16 cellular contexts compared by ENCODE assay signal in genomic region chr20:38138086-38138777, GRCh38. TPM values are rescaled to one million over a fixed set of nuclear protein-coding genes. Genes with fewer than 3 reads are reported as not detected.
DNase-seq lines count a peak whose midpoint lies in the region; ATAC-seq and TF ChIP-seq lines count a peak whose summit lies in the region.
"Had no signal": no experiment of that assay in that cellular context is flagged by ENCODE, and none has a peak within 500 bp of the region (broad histone marks: within the 10 kb centered on the region; RNA-seq: fewer than 3 reads in every experiment).

No MANE protein-coding gene starts in this region.

- TF ChIP-seq POLR2A in gastrocnemius medialis (IDR thresholded peaks at IDR 0.05), result no peak

- H3K4me3 Mint-ChIP-seq in natural killer cell treated with Interleukin-12 subunit alpha and Interleukin-12 subunit beta and Interleukin-15 and Interleukin-18, amount 100 ng/mL, for 72 hours, result no peak overlapping the region
- H3K4me3 Mint-ChIP-seq in natural killer cell, result no peak overlapping the region
- peak overlapping the region; percentile 34 for H3K4me3 Mint-ChIP-seq in endothelial cell (ENCODE audit: unreplicated experiment)
- H3K4me3 Mint-ChIP-seq in stimulated activated memory B cell treated with anti-CD40 and anti-IgM and Interleukin-4, amounts not matched to agents 10 μg/mL and 1 μg/mL and 100 μg/mL, for 72 hours, result no peak overlapping the region
- H3K4me3 Mint-ChIP-seq: CD4-positive, CD25-positive, alpha-beta regulatory T cell had no signal

- H3K27ac ChIP-seq in upper lobe of right lung (no peak overlapping the region), hepatocyte (no peak overlapping the region), gastrocnemius medialis (no peak overlapping the region)

- H3K4me1 ChIP-seq in upper lobe of right lung, result peaks cover 25% of the 10 kb centered on the region
- H3K4me1 ChIP-seq in hepatocyte (ENCODE audit: insufficient read depth), result peaks cover 19% of the 10 kb centered on the region
- H3K4me1 ChIP-seq in gastrocnemius medialis, result peaks cover 0 to 11% of the 10 kb centered on the region in 2 donors

- no peaks in the 10 kb centered on the region for H3K79me2 ChIP-seq in hepatocyte

- H2AFZ ChIP-seq in hepatocyte, result no peak overlapping the region

- H3K4me3 ChIP-seq in upper lobe of right lung (no peak overlapping the region), hepatocyte (no peak overlapping the region), gastrocnemius medialis (no peak overlapping the region)
- H3K4me3 ChIP-seq: MG63 had no signal

- in situ Hi-C loops in gastrocnemius medialis (cut with MboI; ENCODE audit: low sequenced_read_pairs in 4 of 4), result no loop called here

- no peaks in the 10 kb centered on the region for H4K20me1 ChIP-seq in hepatocyte (ENCODE audit: insufficient read depth, poor library complexity, severe bottlenecking)

- no peaks in the 10 kb centered on the region for H3K9me2 ChIP-seq in hepatocyte (replicated peaks; ENCODE audit: insufficient read depth)

- H3K36me3 Mint-ChIP-seq in natural killer cell treated with Interleukin-12 subunit alpha and Interleukin-12 subunit beta and Interleukin-15 and Interleukin-18, amount 100 ng/mL, for 72 hours, result no peaks in the 10 kb centered on the region
- no peaks in the 10 kb centered on the region for H3K36me3 Mint-ChIP-seq in natural killer cell
- H3K36me3 Mint-ChIP-seq in endothelial cell (ENCODE audit: low read depth, unreplicated experiment), result peaks cover 61% of the 10 kb centered on the region
- peaks cover 39% of the 10 kb centered on the region for H3K36me3 Mint-ChIP-seq in stimulated activated memory B cell treated with anti-CD40 and anti-IgM and Interleukin-4, amounts not matched to agents 10 μg/mL and 1 μg/mL and 100 μg/mL, for 72 hours
- H3K36me3 Mint-ChIP-seq: CD4-positive, CD25-positive, alpha-beta regulatory T cell had no signal

- no peak for ATAC-seq in natural killer cell treated with Interleukin-12 subunit alpha and Interleukin-12 subunit beta and Interleukin-15 and Interleukin-18, amount 100 ng/mL, for 72 hours
- ATAC-seq in natural killer cell (no peak), upper lobe of right lung (no peak), gastrocnemius medialis (no peak)
- ATAC-seq in stimulated activated memory B cell treated with anti-CD40 and anti-IgM and Interleukin-4, amounts not matched to agents 10 μg/mL and 1 μg/mL and 100 μg/mL, for 72 hours, result no peak

- H3K9me3 ChIP-seq in upper lobe of right lung, result no peaks in the 10 kb centered on the region
- H3K9me3 ChIP-seq in hepatocyte (ENCODE audit: low read depth), result no peaks in the 10 kb centered on the region
- H3K9me3 ChIP-seq in gastrocnemius medialis, result no peaks in the 10 kb centered on the region
- H3K9me3 ChIP-seq: Caco-2, MG63 had no signal

- DNase-seq in natural killer cell treated with Interleukin-12 subunit alpha and Interleukin-12 subunit beta and Interleukin-15 and Interleukin-18, amount 100 ng/mL, for 72 hours (ENCODE audit: low spot score), result peak; percentile 35
- DNase-seq in natural killer cell (no peak), endothelial cell (ENCODE audit: low spot score) (no peak), mesenteric fat pad (ENCODE audit: low spot score) (peak; percentile 65), upper lobe of right lung (peak; percentile 54), hepatocyte (ENCODE audit: low spot score) (no peak), gastrocnemius medialis (no peak)
- DNase-seq: CD4-positive, CD25-positive, alpha-beta regulatory T cell; H7; Karpas-422; MG63; NCI-H1092; NCI-H2081 treated with DMSO at 0.1 percent for 48 hours; NCI-H510A had no signal

- H3K27me3 ChIP-seq in upper lobe of right lung (no peaks in the 10 kb centered on the region), hepatocyte (no peaks in the 10 kb centered on the region), gastrocnemius medialis (no peaks in the 10 kb centered on the region)
- H3K27me3 ChIP-seq: MG63 had no signal

- no peak overlapping the region for H3K27ac Mint-ChIP-seq in natural killer cell treated with Interleukin-12 subunit alpha and Interleukin-12 subunit beta and Interleukin-15 and Interleukin-18, amount 100 ng/mL, for 72 hours
- H3K27ac Mint-ChIP-seq in natural killer cell (no peak overlapping the region), endothelial cell (ENCODE audit: unreplicated experiment) (no peak overlapping the region)
- H3K27ac Mint-ChIP-seq in stimulated activated memory B cell treated with anti-CD40 and anti-IgM and Interleukin-4, amounts not matched to agents 10 μg/mL and 1 μg/mL and 100 μg/mL, for 72 hours, result no peak overlapping the region
- H3K27ac Mint-ChIP-seq: CD4-positive, CD25-positive, alpha-beta regulatory T cell had no signal

- intact Hi-C loops in natural killer cell (cut with micrococcal nuclease), result no loop called here
- intact Hi-C loops in upper lobe of right lung (cut with DNase I), result no loop called here
- intact Hi-C loops in gastrocnemius medialis (cut with DNase I; ENCODE audit: low total_unique reads), result no loop called here

- peaks cover 6 to 10% of the 10 kb centered on the region in 2 donors for H3K4me1 Mint-ChIP-seq in natural killer cell treated with Interleukin-12 subunit alpha and Interleukin-12 subunit beta and Interleukin-15 and Interleukin-18, amount 100 ng/mL, for 72 hours (ENCODE audit: low read depth in 2 of 2)
- H3K4me1 Mint-ChIP-seq in natural killer cell, result peaks cover 0 to 6% of the 10 kb centered on the region in 2 donors
- H3K4me1 Mint-ChIP-seq in endothelial cell (ENCODE audit: unreplicated experiment), result peaks cover 41% of the 10 kb centered on the region
- H3K4me1 Mint-ChIP-seq in stimulated activated memory B cell treated with anti-CD40 and anti-IgM and Interleukin-4, amounts not matched to agents 10 μg/mL and 1 μg/mL and 100 μg/mL, for 72 hours, result peaks cover 12% of the 10 kb centered on the region

- WGBS in hepatocyte (ENCODE audit: low lambda C conversion rate, missing lambda C conversion rate), result 95% methylated on average over 15 of the region's 15 CpGs

- H3K9me3 Mint-ChIP-seq in natural killer cell treated with Interleukin-12 subunit alpha and Interleukin-12 subunit beta and Interleukin-15 and Interleukin-18, amount 100 ng/mL, for 72 hours, result no peaks in the 10 kb centered on the region
- H3K9me3 Mint-ChIP-seq in natural killer cell (no peaks in the 10 kb centered on the region), endothelial cell (ENCODE audit: unreplicated experiment) (no peaks in the 10 kb centered on the region)
- H3K9me3 Mint-ChIP-seq in stimulated activated memory B cell treated with anti-CD40 and anti-IgM and Interleukin-4, amounts not matched to agents 10 μg/mL and 1 μg/mL and 100 μg/mL, for 72 hours, result no peaks in the 10 kb centered on the region

- TF ChIP-seq CTCF in natural killer cell (IDR thresholded peaks at IDR 0.05), result no peak
- no peak for TF ChIP-seq CTCF in endothelial cell (IDR thresholded peaks at IDR 0.05; ENCODE audit: unreplicated experiment)
- no peak for TF ChIP-seq CTCF in upper lobe of right lung (IDR thresholded peaks at IDR 0.05)
- no peak for TF ChIP-seq CTCF in hepatocyte (IDR thresholded peaks at IDR 0.05; ENCODE audit: poor library complexity)
- TF ChIP-seq CTCF in gastrocnemius medialis (IDR thresholded peaks at IDR 0.05 in 4 of 5, conservative IDR thresholded peaks at IDR 0.05 in 1 of 5), result no peak

- no peak overlapping the region for H3K4me2 ChIP-seq in hepatocyte

- no peaks in the 10 kb centered on the region for H3K27me3 Mint-ChIP-seq in natural killer cell treated with Interleukin-12 subunit alpha and Interleukin-12 subunit beta and Interleukin-15 and Interleukin-18, amount 100 ng/mL, for 72 hours
- H3K27me3 Mint-ChIP-seq in natural killer cell (ENCODE audit: low read depth in 2 of 2) (no peaks in the 10 kb centered on the region), endothelial cell (ENCODE audit: unreplicated experiment) (peaks cover 15% of the 10 kb centered on the region)
- no peaks in the 10 kb centered on the region for H3K27me3 Mint-ChIP-seq in stimulated activated memory B cell treated with anti-CD40 and anti-IgM and Interleukin-4, amounts not matched to agents 10 μg/mL and 1 μg/mL and 100 μg/mL, for 72 hours
- H3K27me3 Mint-ChIP-seq: CD4-positive, CD25-positive, alpha-beta regulatory T cell had no signal

- peaks cover 73% of the 10 kb centered on the region for H3K36me3 ChIP-seq in upper lobe of right lung
- no peaks in the 10 kb centered on the region for H3K36me3 ChIP-seq in hepatocyte (replicated peaks; ENCODE audit: insufficient read depth, low read depth)
- peaks cover 0 to 72% of the 10 kb centered on the region in 2 donors for H3K36me3 ChIP-seq in gastrocnemius medialis

RNA-seq across cellular contexts. Expression of gene TGM2, which starts 26.8 kb away (rescaled TPM):
- 1 to 10 TPM in 1 of 2 donors, under 1 TPM in 1; 0.81 to 2.4 TPM for total RNA-seq in natural killer cell treated with Interleukin-12 subunit alpha and Interleukin-12 subunit beta and Interleukin-15 and Interleukin-18, amount 100 ng/mL, for 72 hours
- under 1 TPM in 2 of 3 donors, not detected in 1; 0.33 TPM for total RNA-seq in natural killer cell
- total RNA-seq in endothelial cell (ENCODE audit: unreplicated experiment), result 216 TPM
- 131 TPM for total RNA-seq in mesenteric fat pad
- total RNA-seq in upper lobe of right lung, result 562 TPM
- total RNA-seq in hepatocyte, result 120 and 133 TPM in 2 replicates
- 85.8 and 88.5 TPM in 2 replicates for polyA plus RNA-seq in hepatocyte
- total RNA-seq in gastrocnemius medialis, result 100 to 1,000 TPM in 1 of 4 donors, 10 to 100 TPM in 3; 12.8 to 152 (median 58.4) TPM
- total RNA-seq: CD4-positive, CD25-positive, alpha-beta regulatory T cell had no signal

Comparison
In these comparisons a context has a peak if more than half of its experiments do, and no peak if none do; other contexts are left out.
1. DNase-seq: peak in natural killer cell treated with Interleukin-12 subunit alpha and Interleukin-12 subunit beta and Interleukin-15 and Interleukin-18, amount 100 ng/mL, for 72 hours (single experiment), mesenteric fat pad (single experiment) and upper lobe of right lung (single experiment); none in natural killer cell (single experiment), endothelial cell (single experiment), hepatocyte (single experiment) and gastrocnemius medialis (0 of 2).
2. RNA of gene TGM2, which starts 26.8 kb away (total RNA-seq): 562 TPM in upper lobe of right lung (single experiment), 216 TPM in endothelial cell (single experiment), 120 to 133 TPM in hepatocyte, 131 TPM in mesenteric fat pad (single experiment) and 12.8 to 152 TPM in gastrocnemius medialis; 0.81 to 2.4 TPM in natural killer cell treated with Interleukin-12 subunit alpha and Interleukin-12 subunit beta and Interleukin-15 and Interleukin-18, amount 100 ng/mL, for 72 hours and 0.33 TPM in natural killer cell; every median in the first group is over 4 times any median in the second.